8 cellular contexts compared by ENCODE assay signal in genomic region chr4:1869530-1870327, GRCh38. TPM values are rescaled to one million over a fixed set of nuclear protein-coding genes. Genes with fewer than 3 reads are reported as not detected.
DNase-seq lines count a peak whose midpoint lies in the region; ATAC-seq and TF ChIP-seq lines count a peak whose summit lies in the region.

No MANE protein-coding gene starts in this region.

- H3K36me3 ChIP-seq in muscle layer of duodenum (ENCODE audit: control insufficient read depth in 1 of 2, insufficient read depth in 2 of 2, low read length in 2 of 2), result no peaks in the 10 kb centered on the region

- no peaks in the 10 kb centered on the region for H3K9me3 ChIP-seq in muscle layer of duodenum (ENCODE audit: control insufficient read depth in 1 of 2, low read length in 2 of 2)

- H3K4me3 ChIP-seq in HL-60 (replicated peaks; ENCODE audit: insufficient read depth, low read length), result peak overlapping the region; percentile 57
- H3K4me3 ChIP-seq in cardiac fibroblast (replicated peaks in 1 of 2; ENCODE audit: low read depth in 2 of 2, low read length in 2 of 2), result peak overlapping the region; percentile 55 to 72
- peak overlapping the region; percentile 44 to 80 for H3K4me3 ChIP-seq in muscle layer of duodenum (ENCODE audit: low read depth in 1 of 2, low read length in 2 of 2)

- intact Hi-C loops in Right ventricle myocardium inferior (cut with DNase I), result loop anchor here (1.0 kb wide), 1 partner anchor 12 kb away; no protein-coding TSS in a partner anchor
- intact Hi-C loops in Right ventricle myocardium superior (cut with DNase I), result no loop called here

- H3K4me1 ChIP-seq in muscle layer of duodenum (ENCODE audit: control insufficient read depth in 1 of 2, insufficient read depth in 2 of 2, low read length in 2 of 2), result peaks cover 0 to 11% of the 10 kb centered on the region in 2 donors

- H3K27ac ChIP-seq in HL-60 (replicated peaks), result peak overlapping the region; percentile 99
- peak overlapping the region; percentile 87 for H3K27ac ChIP-seq in muscle layer of duodenum (ENCODE audit: low read length)

- H3K27me3 ChIP-seq in HL-60 (ENCODE audit: insufficient read depth, poor library complexity, severe bottlenecking) (no peaks in the 10 kb centered on the region), muscle layer of duodenum (ENCODE audit: low read depth, low read length) (no peaks in the 10 kb centered on the region)

- TF ChIP-seq CTCF in HL-60 (IDR thresholded peaks at IDR 0.05; ENCODE audit: insufficient read depth, low read length) (no peak), cardiac fibroblast (IDR thresholded peaks at IDR 0.05; ENCODE audit: low read depth, low read length) (no peak)

- ATAC-seq in Right ventricle myocardium inferior (peak; percentile 10), Right ventricle myocardium superior (ENCODE audit: poor library complexity) (no peak)

- DNase-seq in Right ventricle myocardium inferior (ENCODE audit: missing footprints), result no peak
- no peak for DNase-seq in Right ventricle myocardium superior
- DNase-seq in HL-60 (ENCODE audit: low read depth in 1 of 2, low spot score in 1 of 2), result no peak
- DNase-seq in cardiac fibroblast (ENCODE audit: low read depth in 2 of 2), result no peak
- DNase-seq in dermis blood vessel endothelial cell, result no peak
- no peak for DNase-seq in amniotic stem cell (lab: John Stamatoyannopoulos, UW)
- no peak for DNase-seq in activated CD4-positive, CD25-positive, alpha-beta regulatory T cell (lab: John Stamatoyannopoulos, UW)

RNA-seq across cellular contexts. Expression of gene NSD2, which starts 1.5 kb away (rescaled TPM):
- 37.0 TPM for total RNA-seq in Right ventricle myocardium inferior
- total RNA-seq in Right ventricle myocardium superior, result 32.6 TPM
- total RNA-seq in dermis blood vessel endothelial cell, result 66.0 and 102 TPM in 2 replicates

RNA-seq across cellular contexts. Expression of gene LETM1, which starts 13.8 kb away (rescaled TPM):
- 39.8 TPM for total RNA-seq in Right ventricle myocardium inferior
- 41.8 TPM for total RNA-seq in Right ventricle myocardium superior
- total RNA-seq in dermis blood vessel endothelial cell, result 90.0 and 95.8 TPM in 2 replicates
